ENCODE assay signal across 11 cellular contexts in the genomic region with DNA sequence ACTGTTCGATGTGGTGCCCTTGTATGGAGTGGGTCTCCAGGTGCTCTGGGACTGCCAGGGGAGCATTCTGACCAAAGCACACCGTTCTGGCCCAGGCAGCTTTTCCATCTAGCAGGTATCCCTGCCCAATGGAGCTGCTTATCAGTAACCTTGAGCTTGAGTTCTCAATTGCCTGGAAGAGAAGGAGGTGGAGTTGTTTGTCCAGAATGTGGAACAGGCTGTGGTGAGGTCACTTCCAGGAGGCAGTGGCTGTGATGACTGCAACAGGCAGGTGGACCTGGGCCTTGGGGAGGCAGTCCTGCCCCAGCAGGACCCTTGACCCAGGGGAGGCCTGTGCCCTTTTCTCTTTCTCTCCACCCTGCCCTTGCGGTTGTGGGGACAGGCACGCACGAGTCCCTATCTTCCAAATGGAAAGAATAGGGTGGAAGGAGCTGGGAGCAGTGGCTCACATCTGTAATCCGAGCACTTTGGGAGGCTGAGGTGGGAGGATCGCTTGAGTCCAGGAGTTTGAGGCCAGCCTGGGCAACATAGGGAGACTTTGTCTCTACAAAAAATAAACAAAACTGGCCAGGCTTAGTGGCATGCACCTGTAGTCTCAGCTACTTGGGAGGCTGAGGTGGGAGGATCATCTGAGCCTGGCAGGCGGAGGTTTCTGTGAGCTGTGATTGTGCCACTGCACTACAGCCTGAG. TPM values are rescaled to one million over a fixed set of nuclear protein-coding genes. Genes with fewer than 3 reads are reported as not detected.
DNase-seq lines count a peak whose midpoint lies in the region; ATAC-seq, FAIRE-seq and TF ChIP-seq lines count a peak whose summit lies in the region.
"Had no signal": no experiment of that assay in that cellular context is flagged by ENCODE, and none has a peak within 500 bp of the region (broad histone marks: within the 10 kb centered on the region; RNA-seq: fewer than 3 reads in every experiment).

No MANE protein-coding gene starts in this region.

- no peaks in the 10 kb centered on the region for H3K36me3 ChIP-seq in mucosa of descending colon (ENCODE audit: low read depth)

- H3K27ac Mint-ChIP-seq in stimulated activated naive CD8-positive, alpha-beta T cell treated with anti-CD3 and anti-CD28 coated beads, Interleukin-15, Interleukin-2, amounts not matched to agents 100 ng/mL and 50 ng/mL, for 24 hours = peak overlapping the region; percentile 65

- FAIRE-seq in HTR-8/SVneo (lab: Jason Lieb, UNC) = no peak

- TF ChIP-seq CTCF in mucosa of descending colon (IDR thresholded peaks at IDR 0.05) (no peak), omental fat pad (IDR thresholded peaks at IDR 0.05) (no peak)

- intact Hi-C loops in mucosa of descending colon (cut with DNase I, micrococcal nuclease) = no loop called here

- H3K36me3 Mint-ChIP-seq in stimulated activated naive CD8-positive, alpha-beta T cell treated with anti-CD3 and anti-CD28 coated beads, Interleukin-15, Interleukin-2, amounts not matched to agents 100 ng/mL and 50 ng/mL, for 24 hours (ENCODE audit: low read depth) = peaks cover 39% of the 10 kb centered on the region

- no peak overlapping the region for H3K4me3 Mint-ChIP-seq in stimulated activated naive CD8-positive, alpha-beta T cell treated with anti-CD3 and anti-CD28 coated beads, Interleukin-15, Interleukin-2, amounts not matched to agents 100 ng/mL and 50 ng/mL, for 24 hours

- no peak for ATAC-seq in stimulated activated naive CD8-positive, alpha-beta T cell treated with anti-CD3 and anti-CD28 coated beads, Interleukin-15, Interleukin-2, amounts not matched to agents 100 U/mL and 50 U/mL, for 24 hours
- ATAC-seq in mucosa of descending colon (peak; percentile 76), omental fat pad (ENCODE audit: low FRiP score) (no peak)

- peak overlapping the region; percentile 26 for H3K27ac ChIP-seq in angular gyrus (ENCODE audit: low read depth, low read length)

- peaks cover 95% of the 10 kb centered on the region for H3K4me1 Mint-ChIP-seq in stimulated activated naive CD8-positive, alpha-beta T cell treated with anti-CD3 and anti-CD28 coated beads, Interleukin-15, Interleukin-2, amounts not matched to agents 100 ng/mL and 50 ng/mL, for 24 hours (ENCODE audit: low read depth)

- peaks cover 32% of the 10 kb centered on the region for H3K4me1 ChIP-seq in mucosa of descending colon (ENCODE audit: low read depth)

- DNase-seq in stimulated activated naive CD8-positive, alpha-beta T cell treated with anti-CD3 and anti-CD28 coated beads, Interleukin-15, Interleukin-2, amounts not matched to agents 100 U/mL and 50 U/mL, for 24 hours = no peak
- peak in 2 of 3 donors; percentile 54 to 65 for DNase-seq in mucosa of descending colon
- no peak for DNase-seq in HTR-8/SVneo (ENCODE audit: insufficient read length, low spot score)
- no peak for DNase-seq in NCI-H1436 (lab: John Stamatoyannopoulos, UW)
- DNase-seq in omental fat pad (ENCODE audit: low spot score) = no peak
- DNase-seq in NAMALWA (ENCODE audit: low spot score) = no peak
- DNase-seq: C1 segment of cervical spinal cord; NCI-H1694 treated with DMSO at 0.1 percent for 48 hours; stimulated activated CD4-positive, alpha-beta T cell treated with anti-CD3 and anti-CD28 coated beads, Interleukin-4, amount 100 ng/mL, for 4 hours had no signal

- H3K9me3 ChIP-seq in mucosa of descending colon = no peaks in the 10 kb centered on the region

- H3K27me3 Mint-ChIP-seq in stimulated activated naive CD8-positive, alpha-beta T cell treated with anti-CD3 and anti-CD28 coated beads, Interleukin-15, Interleukin-2, amounts not matched to agents 100 ng/mL and 50 ng/mL, for 24 hours = no peaks in the 10 kb centered on the region

- H3K9me3 Mint-ChIP-seq in stimulated activated naive CD8-positive, alpha-beta T cell treated with anti-CD3 and anti-CD28 coated beads, Interleukin-15, Interleukin-2, amounts not matched to agents 100 ng/mL and 50 ng/mL, for 24 hours = no peaks in the 10 kb centered on the region

- H3K4me3 ChIP-seq in mucosa of descending colon = no peak overlapping the region

RNA-seq across cellular contexts. Expression of a gene that starts 40.8 kb away (rescaled TPM):
- total RNA-seq in mucosa of descending colon = 10 to 100 TPM; 26.4 to 36.3 (median 34.5) TPM
- 10 to 100 TPM; 24.1 to 50.1 (median 37.3) TPM for total RNA-seq in omental fat pad

Comparison
In these comparisons a context has a peak if more than half of its experiments do, and no peak if none do; other contexts are left out.
1. DNase-seq: peak in mucosa of descending colon (2 of 3); none in stimulated activated naive CD8-positive, alpha-beta T cell treated with anti-CD3 and anti-CD28 coated beads, Interleukin-15, Interleukin-2, amounts not matched to agents 100 U/mL and 50 U/mL, for 24 hours (single experiment), HTR-8/SVneo (single experiment), NCI-H1436 (single experiment), omental fat pad (single experiment) and NAMALWA (single experiment).